ENCODE assay signal across 10 cellular contexts in genomic region chr6:106972500-106972899, GRCh38. TPM values are rescaled to one million over a fixed set of nuclear protein-coding genes. Genes with fewer than 3 reads are reported as not detected.
DNase-seq lines count a peak whose midpoint lies in the region; ATAC-seq, FAIRE-seq and TF ChIP-seq lines count a peak whose summit lies in the region.
"Had no signal": no experiment of that assay in that cellular context is flagged by ENCODE, and none has a peak within 500 bp of the region (broad histone marks: within the 10 kb centered on the region; RNA-seq: fewer than 3 reads in every experiment).

No MANE protein-coding gene starts in this region.

- H3K27ac ChIP-seq in A549 (peak overlapping the region; percentile 95 to 99), HUES64 (ENCODE audit: low read depth, low read length) (peak overlapping the region; percentile 98), SU-DHL-6 (ENCODE audit: low read depth, low read length) (0 out of 2 replicates have a peak overlapping the region, but pooled peaks have one; percentile 52), uterus (no peak overlapping the region)

- POLR2A ChIA-PET in A549 (lab: Yijun Ruan, JAX): no interaction called here

- H3K4me3 ChIP-seq in A549 (peak overlapping the region; percentile 99), HUES64 (ENCODE audit: low read length) (peak overlapping the region; percentile 100), SU-DHL-6 (ENCODE audit: insufficient read depth, low read length, poor library complexity, severe bottlenecking) (peak overlapping the region; percentile 97), uterus (no peak overlapping the region)

- no peak for TF ChIP-seq EP300 in A549 (IDR thresholded peaks at IDR 0.05)

- no peak overlapping the region for H2AFZ ChIP-seq in SU-DHL-6 (ENCODE audit: low read depth, low read length, severe bottlenecking)

- no peak for FAIRE-seq in A549 (lab: Jason Lieb, UNC)

- H3K79me2 ChIP-seq in SU-DHL-6 (ENCODE audit: insufficient read depth, low read length): peaks cover 30% of the 10 kb centered on the region

- H3K4me2 ChIP-seq in A549 (peak overlapping the region; percentile 74), SU-DHL-6 (ENCODE audit: low read depth, low read length, poor library complexity, severe bottlenecking) (peak overlapping the region; percentile 92)

- 56% methylated on average over 8 of the region's 10 CpGs for WGBS in A549 (ENCODE audit: missing lambda C conversion rate)
- 1% methylated on average over 10 of the region's 10 CpGs for WGBS in HUES64

- H3K9ac ChIP-seq in HUES64 (ENCODE audit: low read depth, low read length) (peak overlapping the region; percentile 100), SU-DHL-6 (ENCODE audit: low read length) (peak overlapping the region; percentile 90)

- TF ChIP-seq POLR2A in A549 (IDR thresholded peaks at IDR 0.05; ENCODE audit: low read length) (no peak), uterus (IDR thresholded peaks at IDR 0.05) (no peak)

- H3K36me3 ChIP-seq in HUES64 (ENCODE audit: insufficient read depth, low read length) (peaks cover 42% of the 10 kb centered on the region), SU-DHL-6 (ENCODE audit: low read length) (peaks cover 10% of the 10 kb centered on the region), uterus (no peaks in the 10 kb centered on the region)

- TF ChIP-seq RAD21 in A549 (conservative IDR thresholded peaks at IDR 0.05 in 1 of 2, IDR thresholded peaks at IDR 0.05 in 1 of 2): no peak

- in situ Hi-C loops in GM13977 (cut with MboI; ENCODE audit: low pct_unique_long_range_greater_than_20kb, low sequenced_read_pairs, unreplicated experiment): no loop called here

- H3K27me3 ChIP-seq in HUES64 (ENCODE audit: insufficient read depth, low read length): no peaks in the 10 kb centered on the region
- H3K27me3 ChIP-seq in SU-DHL-6 (ENCODE audit: low read length): no peaks in the 10 kb centered on the region
- peaks cover 0 to 3% of the 10 kb centered on the region in 2 donors for H3K27me3 ChIP-seq in uterus

- intact Hi-C loops in uterus (cut with DNase I; ENCODE audit: low total_unique reads): no loop called here

- H3K4me1 ChIP-seq in A549 (peaks cover 18% of the 10 kb centered on the region), HUES64 (ENCODE audit: insufficient read depth, low read length) (peaks cover 20% of the 10 kb centered on the region), uterus (no peaks in the 10 kb centered on the region)

- CTCF ChIA-PET in A549 (lab: Yijun Ruan, JAX): no interaction called here

- no peaks in the 10 kb centered on the region for H3K9me3 ChIP-seq in A549
- no peaks in the 10 kb centered on the region for H3K9me3 ChIP-seq in HUES64 (ENCODE audit: insufficient read depth, low read depth, low read length)
- H3K9me3 ChIP-seq in SU-DHL-6 (ENCODE audit: insufficient read depth, low read length): no peaks in the 10 kb centered on the region
- no peaks in the 10 kb centered on the region for H3K9me3 ChIP-seq in uterus

- DNase-seq in A549 (ENCODE audit: low read depth in 1 of 2, low spot score in 1 of 2): peak; percentile 4 to 6
- DNase-seq in kidney glomerular epithelial cell (lab: John Stamatoyannopoulos, UW): peak; percentile 12
- no peak for DNase-seq in activated CD8-positive, alpha-beta memory T cell treated with anti-CD3 and anti-CD28 coated beads, Interleukin-2, amount 50 U/mL, for 4 hours
- DNase-seq in GM13977 (ENCODE audit: low spot score): no peak
- DNase-seq in uterus: no peak
- DNase-seq: erythroblast, SHP77 treated with DMSO at 0.1 percent for 48 hours had no signal

- ATAC-seq in A549: no peak
- no peak for ATAC-seq in GM21423 (IDR thresholded peaks at IDR 0.05; ENCODE audit: unreplicated experiment)

- TF ChIP-seq CTCF in A549 (IDR thresholded peaks at IDR 0.05): no peak
- no peak for TF ChIP-seq CTCF in SU-DHL-6 (IDR thresholded peaks at IDR 0.05; ENCODE audit: insufficient read depth, low read length, poor library complexity, severe bottlenecking)
- no peak for TF ChIP-seq CTCF in GM13977 (IDR thresholded peaks at IDR 0.05; ENCODE audit: extremely low read depth, insufficient read depth, missing control alignments)
- TF ChIP-seq CTCF in uterus (IDR thresholded peaks at IDR 0.05): no peak

- H4K20me1 ChIP-seq in SU-DHL-6 (ENCODE audit: low read depth, low read length): peaks cover 17% of the 10 kb centered on the region

- H3K9me2 ChIP-seq in SU-DHL-6 (replicated peaks; ENCODE audit: insufficient read depth, low read length): no peaks in the 10 kb centered on the region

- H3F3A ChIP-seq in SU-DHL-6 (ENCODE audit: insufficient read depth): peaks cover 26% of the 10 kb centered on the region; the same call in 1 of the 2 replicates

TF ChIP-seq in A549, 52 proteins besides CTCF, POLR2A, EP300 and RAD21:
- TF ChIP-seq ELK1 (IDR thresholded peaks at IDR 0.05; ENCODE audit: low read depth, low read length) (no peak), NPAS2 (CRISPR knock-in tag; IDR thresholded peaks at IDR 0.05; ENCODE audit: borderline replicate concordance) (no peak), FOSL2 (IDR thresholded peaks at IDR 0.05) (no peak), FOSL2 (CRISPR knock-in tag; IDR thresholded peaks at IDR 0.05) (no peak), BHLHE40 (IDR thresholded peaks at IDR 0.05; ENCODE audit: low read depth, low read length) (no peak), EHMT2 (IDR thresholded peaks at IDR 0.05; ENCODE audit: low read depth) (no peak), RFX5 (IDR thresholded peaks at IDR 0.05) (no peak), ATOH8 (CRISPR knock-in tag; IDR thresholded peaks at IDR 0.05; ENCODE audit: low read depth) (no peak), ZFP36 (IDR thresholded peaks at IDR 0.05; ENCODE audit: borderline replicate concordance, partially characterized antibody) (no peak), CEBPB (IDR thresholded peaks at IDR 0.05) (no peak), HMGXB4 (CRISPR knock-in tag; IDR thresholded peaks at IDR 0.05; ENCODE audit: borderline replicate concordance) (no peak)

RNA-seq across cellular contexts. Expression of gene CD24, which starts 2.0 kb away (rescaled TPM):
- 250 and 284 TPM in 2 replicates for polyA plus RNA-seq in A549 (2011; rRNA removed)
- polyA plus RNA-seq in A549 (2012; cell fraction: cytosol; rRNA removed): 100 and 123 TPM in 2 replicates
- 54.6 and 63.6 TPM in 2 replicates for polyA plus RNA-seq in A549 (2012; cell fraction: nucleus; rRNA removed)
- polyA plus RNA-seq in A549 (2017; fragmentation: RNase III; extraction: RNeasy Plus Mini Kit Qiagen cat#74134 plus additional on column Dnase treatment): 483 to 602 TPM (median 575 TPM) in 3 replicates
- 107 and 118 TPM in 2 replicates for polyA minus RNA-seq in A549 (2011; rRNA and poly(A)+ RNA removed)
- polyA plus RNA-seq in HUES64 (2013, experiment 1 of 2): 1,556 TPM
- 1,396 TPM for polyA plus RNA-seq in HUES64 (2013, experiment 2 of 2)
- total RNA-seq in uterus: 100 to 1,000 TPM in 1 of 4 donors, 10 to 100 TPM in 1, 1 to 10 TPM in 2; 5.1 to 235 (median 9.4) TPM

RNA-seq across cellular contexts. Expression of gene MTRES1, which starts 55.5 kb away (rescaled TPM):
- polyA plus RNA-seq in A549 (2011; rRNA removed): 7.5 and 11.8 TPM in 2 replicates
- 3.5 and 4.1 TPM in 2 replicates for polyA plus RNA-seq in A549 (2012; cell fraction: cytosol; rRNA removed)
- 2.3 and 3.5 TPM in 2 replicates for polyA plus RNA-seq in A549 (2012; cell fraction: nucleus; rRNA removed)
- 12.1 to 13.8 TPM (median 12.6 TPM) in 3 replicates for polyA plus RNA-seq in A549 (2017; fragmentation: RNase III; extraction: RNeasy Plus Mini Kit Qiagen cat#74134 plus additional on column Dnase treatment)
- polyA minus RNA-seq in A549 (2011; rRNA and poly(A)+ RNA removed): 0.78 and 2.6 TPM in 2 replicates
- polyA plus RNA-seq in HUES64 (2013, experiment 1 of 2): 17.7 TPM
- 23.2 TPM for polyA plus RNA-seq in HUES64 (2013, experiment 2 of 2)
- 10 to 100 TPM in 2 of 4 donors, 1 to 10 TPM in 1, under 1 TPM in 1; 0.77 to 16.5 (median 11.3) TPM for total RNA-seq in uterus

Comparison
In these comparisons a context has a peak if more than half of its experiments do, and no peak if none do; other contexts are left out.
1. DNase-seq: peak in A549 (2 of 2) and kidney glomerular epithelial cell (single experiment); none in activated CD8-positive, alpha-beta memory T cell treated with anti-CD3 and anti-CD28 coated beads, Interleukin-2, amount 50 U/mL, for 4 hours (single experiment), GM13977 (single experiment) and uterus (0 of 2).
2. H3K27ac ChIP-seq: peak in A549 (2 of 2), HUES64 (single experiment) and SU-DHL-6 (single experiment); none in uterus (0 of 2).
3. H3K4me3 ChIP-seq: peak in A549 (single experiment), HUES64 (single experiment) and SU-DHL-6 (single experiment); none in uterus (0 of 2).